Comparison of ENCODE assay signal across 15 cellular contexts in the genomic region with DNA sequence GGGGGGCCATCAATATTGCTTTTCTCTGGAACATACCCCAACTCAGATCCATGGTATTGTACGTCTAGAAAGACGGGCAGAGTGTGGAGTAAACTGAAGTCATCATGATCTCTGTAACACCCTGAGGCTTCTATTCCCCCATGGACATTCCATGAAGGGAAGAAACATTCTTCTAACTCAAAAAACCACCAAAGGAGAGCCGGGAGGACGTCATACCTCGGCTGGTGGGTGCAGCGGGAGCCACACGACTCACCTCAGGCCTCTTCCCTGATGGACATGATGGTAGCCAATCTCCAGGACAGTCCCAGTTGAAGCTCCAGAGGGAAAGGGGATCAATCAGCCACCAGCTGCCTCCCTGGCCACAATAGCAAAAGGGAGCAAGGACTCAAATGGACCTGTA.
DNase-seq lines count a peak whose midpoint lies in the region; ATAC-seq and TF ChIP-seq lines count a peak whose summit lies in the region.
"Had no signal": no experiment of that assay in that cellular context is flagged by ENCODE, and none has a peak within 500 bp of the region (broad histone marks: within the 10 kb centered on the region; RNA-seq: fewer than 3 reads in every experiment).

No MANE protein-coding gene starts in this region.

- peak overlapping the region; percentile 76 for H2BK12ac ChIP-seq in trophoblast cell (ENCODE audit: low read length)

- H3K56ac ChIP-seq in IMR-90 (ENCODE audit: extremely low read depth, insufficient read depth, low read length) = no peak overlapping the region

- peaks cover 3% of the 10 kb centered on the region for H3K79me2 ChIP-seq in trophoblast cell (ENCODE audit: control insufficient read depth, insufficient read depth, low read length, poor library complexity)

- POLR2A ChIA-PET in IMR-90 (lab: Charles Lee; ENCODE audit: unreplicated experiment) = no interaction called here

- H3K14ac ChIP-seq in IMR-90 (replicated peaks; ENCODE audit: low read depth, low read length) = no peak overlapping the region
- H3K14ac ChIP-seq in trophoblast cell (ENCODE audit: low read length) = peak overlapping the region; percentile 69

- 0 out of 2 replicates have a peak, but pooled peaks cover 2% of the 10 kb centered on the region for H3K9me1 ChIP-seq in IMR-90 (ENCODE audit: insufficient read depth, low read length)

- H3K4me1 ChIP-seq in IMR-90 (ENCODE audit: control insufficient read depth, insufficient read depth, low read length) (no peaks in the 10 kb centered on the region), trophoblast cell (ENCODE audit: control insufficient read depth in 1 of 2, insufficient read depth in 2 of 2, low read length in 2 of 2) (peaks cover 4 to 10% of the 10 kb centered on the region in 2 experiments)

- no peak for DNase-seq in IMR-90
- DNase-seq in chondrocyte (ENCODE audit: low spot score) = no peak
- DNase-seq in mesothelial cell of epicardium (ENCODE audit: low spot score in 2 of 2, unreplicated experiment in 2 of 2) = no peak
- peak; percentile 89 to 95 for DNase-seq in trophoblast cell
- no peak for DNase-seq in stimulated activated CD4-positive, alpha-beta T cell treated with anti-CD3 and anti-CD28 coated beads, Interleukin-4, amount 100 ng/mL, for 24 hours
- DNase-seq in activated naive CD8-positive, alpha-beta T cell treated with anti-CD3 and anti-CD28 coated beads, Interleukin-2, amount 50 U/mL, for 24 hours = no peak
- no peak for DNase-seq in activated T-cell treated with anti-CD3 and anti-CD28 coated beads, Interleukin-2, amount 50 U/mL, for 1 hour
- no peak for DNase-seq in DMS53 (lab: John Stamatoyannopoulos, UW)
- DNase-seq: C1 segment of cervical spinal cord; CD4-positive, alpha-beta memory T cell; DMS153; DND-41; GDM1 had no signal

- no peak overlapping the region; the same call in 2 of the 3 replicates for H2BK15ac ChIP-seq in IMR-90 (ENCODE audit: low read depth, low read length)

- peak overlapping the region; percentile 34 for H2AK5ac ChIP-seq in IMR-90 (ENCODE audit: low read depth, low read length)
- peak overlapping the region; percentile 20 for H2AK5ac ChIP-seq in trophoblast cell (ENCODE audit: low read length)

- peak overlapping the region; percentile 8 for H4K12ac ChIP-seq in trophoblast cell (ENCODE audit: low read depth, low read length)

- H3K23ac ChIP-seq in IMR-90 (ENCODE audit: low read depth, low read length) = no peak overlapping the region
- no peak overlapping the region for H3K23ac ChIP-seq in trophoblast cell (ENCODE audit: low read length)

- H3K27me3 ChIP-seq in IMR-90 (ENCODE audit: control insufficient read depth, insufficient read depth, low read length) = no peaks in the 10 kb centered on the region
- no peaks in the 10 kb centered on the region for H3K27me3 ChIP-seq in trophoblast cell (ENCODE audit: insufficient read depth, low read length)

- H4K20me1 ChIP-seq in IMR-90 (ENCODE audit: insufficient read depth, low read length) = no peaks in the 10 kb centered on the region

- H2BK5ac ChIP-seq in IMR-90 (ENCODE audit: low read depth, low read length, poor library complexity, severe bottlenecking) (no peak overlapping the region), trophoblast cell (ENCODE audit: low read depth, low read length, poor library complexity) (peak overlapping the region; percentile 66)

- intact Hi-C loops in IMR-90 (cut with micrococcal nuclease) = no loop called here

- 100% methylated on average over 2 of the region's 7 CpGs; no CpG with 5 or more reads in 1 of the 2 experiments for WGBS in IMR-90 (ENCODE audit: extremely low coverage in 2 of 2, insufficient read length in 1 of 2), 2 experiments
- no CpG with 5 or more reads among the region's 7 CpGs for WGBS in trophoblast cell (ENCODE audit: extremely low coverage, insufficient coverage, insufficient read length)

- H3K4me1 Mint-ChIP-seq in chondrocyte (ENCODE audit: low read depth) (peaks cover 74% of the 10 kb centered on the region), mesothelial cell of epicardium (peaks cover 54% of the 10 kb centered on the region)
- H3K4me1 Mint-ChIP-seq in activated naive CD8-positive, alpha-beta T cell treated with anti-CD3 and anti-CD28 coated beads, Interleukin-2, amount 50 U/mL, for 24 hours = no peaks in the 10 kb centered on the region
- H3K4me1 Mint-ChIP-seq: B cell; CD4-positive, alpha-beta memory T cell had no signal

- TF ChIP-seq POLR2A in IMR-90 (IDR thresholded peaks at IDR 0.05; ENCODE audit: low read depth, low read length) = no peak

- no peak overlapping the region for H4K5ac ChIP-seq in IMR-90 (ENCODE audit: low read depth, low read length)

- CTCF ChIA-PET in IMR-90 (lab: Yijun Ruan, JAX) = no interaction called here

- H3K36me3 ChIP-seq in IMR-90 (ENCODE audit: control insufficient read depth, insufficient read depth, low read length) (no peaks in the 10 kb centered on the region), trophoblast cell (ENCODE audit: control insufficient read depth in 1 of 2, insufficient read depth in 2 of 2, low read length in 2 of 2) (no peaks in the 10 kb centered on the region)

- H3K4me2 ChIP-seq in IMR-90 (ENCODE audit: low read depth, low read length) = no peak overlapping the region
- H3K4me2 ChIP-seq in trophoblast cell (ENCODE audit: low read length) = peak overlapping the region; percentile 10

- H4K8ac ChIP-seq in IMR-90 (ENCODE audit: low read depth in 2 of 2, low read length in 2 of 2) (no peak overlapping the region), trophoblast cell (ENCODE audit: low read depth, low read length) (peak overlapping the region; percentile 10)

- H3K9me3 Mint-ChIP-seq in chondrocyte (ENCODE audit: low read depth) (peaks cover 16% of the 10 kb centered on the region), mesothelial cell of epicardium (peaks cover 5% of the 10 kb centered on the region)
- no peaks in the 10 kb centered on the region for H3K9me3 Mint-ChIP-seq in activated naive CD8-positive, alpha-beta T cell treated with anti-CD3 and anti-CD28 coated beads, Interleukin-2, amount 50 U/mL, for 24 hours
- H3K9me3 Mint-ChIP-seq: CD4-positive, alpha-beta memory T cell had no signal

- H3K27me3 Mint-ChIP-seq in chondrocyte (ENCODE audit: low read depth) = no peaks in the 10 kb centered on the region
- no peaks in the 10 kb centered on the region for H3K27me3 Mint-ChIP-seq in mesothelial cell of epicardium (ENCODE audit: low read depth)
- H3K27me3 Mint-ChIP-seq in activated naive CD8-positive, alpha-beta T cell treated with anti-CD3 and anti-CD28 coated beads, Interleukin-2, amount 50 U/mL, for 24 hours = peaks cover 2% of the 10 kb centered on the region

- TF ChIP-seq CTCF in IMR-90 (conservative IDR thresholded peaks at IDR 0.05; ENCODE audit: low read depth, low read length) (no peak), chondrocyte (IDR thresholded peaks at IDR 0.05) (no peak), mesothelial cell of epicardium (IDR thresholded peaks at IDR 0.05; ENCODE audit: unreplicated experiment) (no peak)

- H3K9me3 ChIP-seq in IMR-90 (ENCODE audit: control insufficient read depth, insufficient read depth, low read length) (no peaks in the 10 kb centered on the region), trophoblast cell (ENCODE audit: insufficient read depth, low read depth, low read length) (no peaks in the 10 kb centered on the region)

- H3K18ac ChIP-seq in IMR-90 (ENCODE audit: low read depth, low read length) = no peak overlapping the region
- H3K18ac ChIP-seq in trophoblast cell (ENCODE audit: low read length) = peak overlapping the region; percentile 28

- H2AK9ac ChIP-seq in IMR-90 (replicated peaks; ENCODE audit: low read depth, low read length, poor library complexity) = no peak overlapping the region

- H2BK120ac ChIP-seq in IMR-90 (ENCODE audit: low read depth, low read length) (no peak overlapping the region), trophoblast cell (ENCODE audit: insufficient read depth, low read length, poor library complexity) (peak overlapping the region; percentile 64)

- H3K36me3 Mint-ChIP-seq in chondrocyte (ENCODE audit: low read depth) (no peaks in the 10 kb centered on the region), mesothelial cell of epicardium (no peaks in the 10 kb centered on the region)
- no peaks in the 10 kb centered on the region for H3K36me3 Mint-ChIP-seq in activated naive CD8-positive, alpha-beta T cell treated with anti-CD3 and anti-CD28 coated beads, Interleukin-2, amount 50 U/mL, for 24 hours (ENCODE audit: low read depth)
- H3K36me3 Mint-ChIP-seq: CD4-positive, alpha-beta memory T cell had no signal

- H3K4me3 Mint-ChIP-seq in chondrocyte (ENCODE audit: unreplicated experiment) (no peak overlapping the region), mesothelial cell of epicardium (no peak overlapping the region)
- H3K4me3 Mint-ChIP-seq in activated naive CD8-positive, alpha-beta T cell treated with anti-CD3 and anti-CD28 coated beads, Interleukin-2, amount 50 U/mL, for 24 hours = no peak overlapping the region
- H3K4me3 Mint-ChIP-seq: B cell; CD4-positive, alpha-beta memory T cell had no signal

- H3K79me1 ChIP-seq in IMR-90 (ENCODE audit: low read depth in 1 of 2, low read length in 2 of 2) (no peaks in the 10 kb centered on the region), trophoblast cell (ENCODE audit: low read length) (peaks cover 33% of the 10 kb centered on the region)

- in situ Hi-C loops in IMR-90 (cut with MboI; ENCODE audit: low sequenced_read_pairs) = no loop called here

- 0 out of 2 replicates have a peak overlapping the region, but pooled peaks have one; percentile 50 for H2BK20ac ChIP-seq in IMR-90 (ENCODE audit: low read depth, low read length)

- H3K27ac Mint-ChIP-seq in chondrocyte (ENCODE audit: unreplicated experiment) = peak overlapping the region; percentile 96
- peak overlapping the region; percentile 88 for H3K27ac Mint-ChIP-seq in mesothelial cell of epicardium
- no peak overlapping the region for H3K27ac Mint-ChIP-seq in activated naive CD8-positive, alpha-beta T cell treated with anti-CD3 and anti-CD28 coated beads, Interleukin-2, amount 50 U/mL, for 24 hours
- H3K27ac Mint-ChIP-seq: B cell; CD4-positive, alpha-beta memory T cell had no signal

- no peak for TF ChIP-seq RAD21 in IMR-90 (IDR thresholded peaks at IDR 0.05; ENCODE audit: low read length)

- H3K9ac ChIP-seq in IMR-90 (ENCODE audit: low read depth, low read length) (no peak overlapping the region), trophoblast cell (ENCODE audit: low read length) (no peak overlapping the region)

- H3K4me3 ChIP-seq in IMR-90 (ENCODE audit: insufficient read depth, low read depth, low read length) = no peak overlapping the region
- H3K4me3 ChIP-seq in trophoblast cell (ENCODE audit: low read depth, low read length) = no peak overlapping the region

- no peak for ATAC-seq in IMR-90 (ENCODE audit: low read depth)
- ATAC-seq in activated naive CD8-positive, alpha-beta T cell treated with anti-CD3 and anti-CD28 coated beads, Interleukin-2, amount 50 U/mL, for 24 hours = no peak
- ATAC-seq: HCT116 had no signal

- H3K4ac ChIP-seq in IMR-90 (ENCODE audit: low read depth, low read length) (peak overlapping the region; percentile 37; the same call in 1 of the 2 replicates), trophoblast cell (ENCODE audit: low read depth, low read length) (peak overlapping the region; percentile 63)

- H2AFZ ChIP-seq in IMR-90 (replicated peaks; ENCODE audit: low read length, poor library complexity) (no peak overlapping the region), trophoblast cell (ENCODE audit: insufficient read depth, low read length, poor library complexity) (no peak overlapping the region)

- dilution Hi-C loops in IMR-90 (cut with HindIII; ENCODE audit: low sequenced_read_pairs, unreplicated experiment) = no loop called here

- H4K91ac ChIP-seq in IMR-90 (ENCODE audit: insufficient read depth, low read depth, low read length) = no peak overlapping the region
- H4K91ac ChIP-seq in trophoblast cell (ENCODE audit: low read depth, low read length) = peak overlapping the region; percentile 75

- H3K27ac ChIP-seq in IMR-90 (ENCODE audit: insufficient read depth, low read length) (no peak overlapping the region), trophoblast cell (ENCODE audit: low read depth, low read length) (peak overlapping the region; percentile 83)

- no TSS peak for BruUV-seq in IMR-90 (replicated peaks; lab: Mats Ljungman, UMichigan)

Comparison
In these comparisons a context has a peak if more than half of its experiments do, and no peak if none do; other contexts are left out.
1. DNase-seq: peak in trophoblast cell (2 of 2); none in IMR-90 (single experiment), chondrocyte (single experiment), mesothelial cell of epicardium (0 of 2), stimulated activated CD4-positive, alpha-beta T cell treated with anti-CD3 and anti-CD28 coated beads, Interleukin-4, amount 100 ng/mL, for 24 hours (single experiment), activated naive CD8-positive, alpha-beta T cell treated with anti-CD3 and anti-CD28 coated beads, Interleukin-2, amount 50 U/mL, for 24 hours (single experiment), activated T-cell treated with anti-CD3 and anti-CD28 coated beads, Interleukin-2, amount 50 U/mL, for 1 hour (single experiment) and DMS53 (single experiment).